In the genomic region with DNA sequence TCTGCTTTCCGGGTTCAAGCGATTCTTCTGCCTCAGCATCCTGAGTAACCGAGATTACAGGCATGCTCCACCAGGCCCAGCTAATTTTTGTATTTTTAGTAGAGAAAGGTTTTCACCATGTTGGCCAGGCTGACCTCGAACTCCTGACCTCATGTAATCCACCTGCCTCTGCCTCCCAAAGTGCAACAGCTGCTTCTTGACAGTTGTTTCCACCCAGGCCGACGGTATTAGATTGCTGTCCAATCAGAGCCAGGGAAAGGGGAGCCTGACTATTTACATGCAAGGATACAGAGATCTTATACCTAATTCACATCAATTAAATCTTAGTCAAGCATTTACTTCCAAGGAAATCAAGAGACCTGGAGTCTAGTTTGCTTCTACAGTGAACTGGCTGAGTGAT, we compare ENCODE assay signal across 20 cellular contexts. TPM values are rescaled to one million over a fixed set of nuclear protein-coding genes. Genes with fewer than 3 reads are reported as not detected.
A peak's percentile ranks its signal among the peaks of the same experiment; 100 is the strongest.
DNase-seq lines count a peak whose midpoint lies in the region; ATAC-seq and TF ChIP-seq lines count a peak whose summit lies in the region.
"Had no signal": no experiment of that assay in that cellular context is flagged by ENCODE, and none has a peak within 500 bp of the region (broad histone marks: within the 10 kb centered on the region; RNA-seq: fewer than 3 reads in every experiment).

No MANE protein-coding gene starts in this region.

- TF ChIP-seq POLR2A in gastrocnemius medialis (IDR thresholded peaks at IDR 0.05), result no peak

- TF ChIP-seq CTCF in gastrocnemius medialis (IDR thresholded peaks at IDR 0.05 in 4 of 5, conservative IDR thresholded peaks at IDR 0.05 in 1 of 5), result no peak

- in situ Hi-C loops in gastrocnemius medialis (cut with MboI; ENCODE audit: low sequenced_read_pairs in 4 of 4), result no loop called here

- peaks cover 19 to 20% of the 10 kb centered on the region in 2 donors for H3K4me1 ChIP-seq in gastrocnemius medialis
- H3K4me1 ChIP-seq: BLaER1, HAP-1 had no signal

- no peaks in the 10 kb centered on the region for H3K9me3 ChIP-seq in gastrocnemius medialis
- H3K9me3 ChIP-seq: BLaER1, HAP-1 had no signal

- H3K36me3 ChIP-seq in gastrocnemius medialis, result peaks cover 0 to 28% of the 10 kb centered on the region in 2 donors
- H3K36me3 ChIP-seq: HAP-1 had no signal

- no peak for ATAC-seq in gastrocnemius medialis
- no peak for ATAC-seq in GM18520 (IDR thresholded peaks at IDR 0.05; ENCODE audit: unreplicated experiment)

- H3K27ac ChIP-seq in gastrocnemius medialis, result peak overlapping the region; percentile 20 to 96 (median 94)
- H3K27ac ChIP-seq: 22Rv1, BLaER1, C4-2B had no signal

- intact Hi-C loops in gastrocnemius medialis (cut with DNase I; ENCODE audit: low total_unique reads), result no loop called here

- peak; percentile 6 for DNase-seq in NCI-H2171 treated with DMSO at 0.1 percent for 48 hours (lab: John Stamatoyannopoulos, UW)
- no peak for DNase-seq in NCI-H2171 (lab: John Stamatoyannopoulos, UW)
- peak; percentile 42 for DNase-seq in LHCN-M2 (ENCODE audit: low read depth)
- DNase-seq in myocyte (ENCODE audit: low read depth), result peak; percentile 77
- DNase-seq in gastrocnemius medialis, result no peak
- no peak for DNase-seq in NCI-H524 treated with DMSO at 0.1 percent for 48 hours (lab: John Stamatoyannopoulos, UW)
- DNase-seq in NCI-H1105 treated with DMSO at 0.1 percent for 48 hours (lab: John Stamatoyannopoulos, UW), result no peak
- DNase-seq: Calu3; CD4-positive, alpha-beta T cell; COR-L47; DMS53; DMS79 treated with DMSO at 0.1 percent for 48 hours; GF-D8; GOT3; HFFc6 had no signal

- no peaks in the 10 kb centered on the region for H3K27me3 ChIP-seq in gastrocnemius medialis
- H3K27me3 ChIP-seq: BLaER1 had no signal

- H3K4me3 ChIP-seq in gastrocnemius medialis, result no peak overlapping the region
- H3K4me3 ChIP-seq: BLaER1, HAP-1 had no signal

RNA-seq across cellular contexts. Expression of gene CAPN3, which starts 4.0 kb away (rescaled TPM):
- total RNA-seq in LHCN-M2 (2014; rRNA removed), result 0.17 and 0.77 TPM in 2 replicates
- 0.47 TPM for polyA plus RNA-seq in LHCN-M2 (2012)
- total RNA-seq in myocyte, result 8.2 and 12.3 TPM in 2 replicates
- 5.1 TPM for polyA plus RNA-seq in myocyte (2012)
- total RNA-seq in gastrocnemius medialis, result 100 to 1,000 TPM in 3 of 4 donors, 10 to 100 TPM in 1; 96.8 to 263 (median 163) TPM

Comparison
In these comparisons a context has a peak if more than half of its experiments do, and no peak if none do; other contexts are left out.
1. DNase-seq: peak in NCI-H2171 treated with DMSO at 0.1 percent for 48 hours (single experiment), LHCN-M2 (single experiment) and myocyte (single experiment); none in NCI-H2171 (single experiment), gastrocnemius medialis (0 of 2), NCI-H524 treated with DMSO at 0.1 percent for 48 hours (single experiment) and NCI-H1105 treated with DMSO at 0.1 percent for 48 hours (single experiment).